ENCODE assay signal across 14 cellular contexts in genomic region chr9:69554945-69555344, GRCh38.
DNase-seq lines count a peak whose midpoint lies in the region; ATAC-seq and TF ChIP-seq lines count a peak whose summit lies in the region.
"Had no signal": no experiment of that assay in that cellular context is flagged by ENCODE, and none has a peak within 500 bp of the region (broad histone marks: within the 10 kb centered on the region; RNA-seq: fewer than 3 reads in every experiment).

No MANE protein-coding gene starts in this region.

- TF ChIP-seq POLR2A in body of pancreas (IDR thresholded peaks at IDR 0.05) = no peak

- ATAC-seq in RWPE2 (ENCODE audit: low read depth) (peak; percentile 66), body of pancreas (no peak), GM21360 (IDR thresholded peaks at IDR 0.05; ENCODE audit: unreplicated experiment) (no peak)
- ATAC-seq: activated CD8-positive, alpha-beta T cell treated with anti-CD3 and anti-CD28 coated beads, Interleukin-2, amount 10 ng/mL, durations not matched to agents 7 days and 5 days; natural killer cell treated with Interleukin-12 subunit alpha and Interleukin-12 subunit beta and Interleukin-15 and Interleukin-18, amount 100 ng/mL, for 72 hours had no signal

- H3K9me3 ChIP-seq in RWPE2 (ENCODE audit: severe bottlenecking) (no peaks in the 10 kb centered on the region), body of pancreas (no peaks in the 10 kb centered on the region)
- H3K9me3 ChIP-seq: esophagus muscularis mucosa, MG63, tibial artery had no signal

- DNase-seq in GM03348 (ENCODE audit: low spot score) = peak; percentile 33
- DNase-seq in RWPE2 (ENCODE audit: low spot score) = no peak
- peak; percentile 96 for DNase-seq in fibroblast of the aortic adventitia (ENCODE audit: low read depth)
- peak; percentile 21 for DNase-seq in retinal pigment epithelial cell (ENCODE audit: low read depth)
- DNase-seq in body of pancreas = no peak
- DNase-seq in HT-29 (ENCODE audit: low spot score) = no peak
- DNase-seq: activated CD8-positive, alpha-beta T cell treated with anti-CD3 and anti-CD28 coated beads, Interleukin-2, amount 10 ng/mL, durations not matched to agents 7 days and 5 days; activated effector memory CD4-positive, alpha-beta T cell treated with anti-CD3 and anti-CD28 coated beads, Interleukin-2, amount 50 U/mL, for 16 hours; GOT3; MG63; tibial artery had no signal

- 75 to 76% methylated on average over 6 of the region's 6 CpGs for WGBS in body of pancreas, 2 donors

- H3K4me3 ChIP-seq in RWPE2 (ENCODE audit: severe bottlenecking) (no peak overlapping the region), fibroblast of the aortic adventitia (ENCODE audit: low read depth, low read length) (no peak overlapping the region), retinal pigment epithelial cell (ENCODE audit: low read length) (no peak overlapping the region), body of pancreas (no peak overlapping the region)
- H3K4me3 ChIP-seq: esophagus muscularis mucosa, MG63, tibial artery had no signal

- intact Hi-C loops in body of pancreas (cut with DNase I) = no loop called here

- H3K27me3 ChIP-seq in RWPE2 (ENCODE audit: insufficient read depth, poor library complexity, severe bottlenecking) = no peaks in the 10 kb centered on the region
- H3K27me3 ChIP-seq in body of pancreas = no peaks in the 10 kb centered on the region
- H3K27me3 ChIP-seq: esophagus muscularis mucosa, MG63, tibial artery had no signal

- TF ChIP-seq CTCF in RWPE2 (IDR thresholded peaks at IDR 0.05; ENCODE audit: poor library complexity, severe bottlenecking) = no peak
- TF ChIP-seq CTCF in fibroblast of the aortic adventitia (IDR thresholded peaks at IDR 0.05; ENCODE audit: insufficient read depth, low read length) = no peak
- no peak for TF ChIP-seq CTCF in retinal pigment epithelial cell (conservative IDR thresholded peaks at IDR 0.05; ENCODE audit: low read depth, low read length)
- TF ChIP-seq CTCF in body of pancreas (IDR thresholded peaks at IDR 0.05) = no peak

- H3K27ac ChIP-seq in RWPE2 (ENCODE audit: poor library complexity, severe bottlenecking) (no peak overlapping the region), body of pancreas (no peak overlapping the region)
- H3K27ac ChIP-seq: esophagus muscularis mucosa, tibial artery had no signal

- H3K4me1 ChIP-seq in RWPE2 (ENCODE audit: insufficient read depth, poor library complexity, severe bottlenecking) = peaks cover 7% of the 10 kb centered on the region
- H3K4me1 ChIP-seq in body of pancreas = no peaks in the 10 kb centered on the region

- H3K36me3 ChIP-seq in RWPE2 (ENCODE audit: low read depth) (no peaks in the 10 kb centered on the region; the same call in 1 of the 2 replicates), body of pancreas (replicated peaks in 1 of 2; ENCODE audit: insufficient read depth in 1 of 2, low read depth in 2 of 2) (no peaks in the 10 kb centered on the region)
- H3K36me3 ChIP-seq: esophagus muscularis mucosa, MG63, tibial artery had no signal

Comparison
In these comparisons a context has a peak if more than half of its experiments do, and no peak if none do; other contexts are left out.
1. DNase-seq: peak in GM03348 (single experiment), fibroblast of the aortic adventitia (single experiment) and retinal pigment epithelial cell (single experiment); none in RWPE2 (single experiment), body of pancreas (0 of 4) and HT-29 (single experiment).